1 cellular context compared by ENCODE assay signal in genomic region chr12:110649341-110649847, GRCh38.
TF ChIP-seq lines count a peak whose summit lies in the region.

No MANE protein-coding gene starts in this region.

TF ChIP-seq in HEK293T, 16 proteins besides CTCF, POLR2A, EP300 and RAD21 (continued from another document):
- no peak for TF ChIP-seq BHLHE40 (IDR thresholded peaks at IDR 0.05; ENCODE audit: borderline replicate concordance)
TF ChIP-seq in HEK293T: peak in this region for 0.
